8 cellular contexts compared by ENCODE assay signal in the genomic region with DNA sequence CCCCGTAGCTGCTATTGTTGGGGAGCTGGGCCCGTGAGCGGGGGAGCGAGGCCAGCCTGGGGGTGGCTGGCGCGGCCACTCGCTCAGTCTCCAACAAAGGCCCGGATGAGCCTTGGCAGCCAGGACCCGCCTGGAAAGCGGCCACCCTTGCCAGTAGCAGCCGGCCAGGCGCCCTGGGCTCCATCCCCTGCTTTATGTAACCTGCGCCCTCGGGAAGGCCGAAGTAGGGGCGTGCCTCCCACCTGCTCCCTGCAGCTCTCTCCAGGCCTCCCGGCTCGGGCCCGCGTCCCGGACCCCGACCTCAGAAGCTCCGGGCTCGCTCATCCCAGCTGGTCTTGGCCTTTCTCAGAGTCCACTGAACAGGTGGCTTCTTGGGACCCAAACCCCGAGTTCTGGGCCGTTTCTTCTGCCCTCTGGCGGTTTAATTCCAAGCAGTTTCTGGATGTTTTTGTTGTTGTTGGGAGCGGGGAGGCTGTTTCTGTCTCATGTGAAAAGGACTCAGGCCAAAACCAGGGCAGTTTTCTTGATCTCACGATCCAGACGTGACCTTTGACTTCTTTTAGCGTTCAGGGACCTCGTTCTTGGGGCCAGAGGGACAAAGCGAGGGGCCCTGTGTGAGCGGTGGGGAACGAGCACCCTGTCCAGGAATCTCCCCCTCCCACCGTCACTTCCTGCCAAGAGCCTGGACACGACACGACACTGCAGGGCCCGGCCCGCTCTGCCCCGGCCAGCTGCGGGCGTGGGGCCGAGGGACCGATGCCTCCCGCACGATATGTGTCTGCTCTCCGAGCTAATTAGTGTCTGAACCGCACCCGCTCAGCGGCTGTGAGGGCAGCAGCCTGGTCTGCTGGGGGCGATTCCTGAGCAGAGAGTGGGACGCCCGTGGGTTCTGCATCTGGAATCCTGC. TPM values are rescaled to one million over a fixed set of nuclear protein-coding genes. Genes with fewer than 3 reads are reported as not detected.
DNase-seq lines count a peak whose midpoint lies in the region; TF ChIP-seq lines count a peak whose summit lies in the region.

No MANE protein-coding gene starts in this region.

- H2BK5ac ChIP-seq in mesendoderm (ENCODE audit: low read length) = no peak overlapping the region

- H3K18ac ChIP-seq in mesendoderm (ENCODE audit: low read length) = peak overlapping the region; percentile 15

- POLR2A ChIA-PET in activated CD4-positive, alpha-beta memory T cell treated with anti-CD3 and anti-CD28 coated beads, Interleukin-2, amount 10 ng/mL, durations not matched to agents 7 days and 5 days (lab: Charles Lee) = interaction anchor here (0.8 to 4.7 kb wide), 13 partner anchors 10 to 79 kb away, joined by 3 to 46 read pairs (median 3); a partner anchor contains a TSS
- POLR2A ChIA-PET in HEK293T (lab: Yijun Ruan, JAX) = interaction anchor here (0.9 to 3.1 kb wide), 9 partner anchors 10 to 53 kb away, joined by 3 to 24 read pairs (median 6); a partner anchor contains a TSS

- H3K27ac ChIP-seq in mesendoderm (ENCODE audit: low read depth, low read length) (peak overlapping the region; percentile 64), suprapubic skin (peak overlapping the region; percentile 83)

- H3K27ac Mint-ChIP-seq in activated CD4-positive, alpha-beta memory T cell treated with anti-CD3 and anti-CD28 coated beads, Interleukin-2, amount 10 ng/mL, durations not matched to agents 7 days and 5 days = peak overlapping the region; percentile 78

- peak overlapping the region; percentile 75 for H3K4me3 Mint-ChIP-seq in activated CD4-positive, alpha-beta memory T cell treated with anti-CD3 and anti-CD28 coated beads, Interleukin-2, amount 10 ng/mL, durations not matched to agents 7 days and 5 days

- CTCF ChIA-PET in activated CD4-positive, alpha-beta memory T cell treated with anti-CD3 and anti-CD28 coated beads, Interleukin-2, amount 10 ng/mL, durations not matched to agents 7 days and 5 days (lab: Charles Lee) = interaction anchor here (0.7 to 6.6 kb wide), 7 partner anchors 10 to 37 kb away, joined by 3 to 59 read pairs (median 3); a partner anchor contains a TSS
- CTCF ChIA-PET in HEK293T (lab: Yijun Ruan, JAX) = interaction anchor here (0.8 to 3.3 kb wide), 3 partner anchors 10 to 26 kb away, joined by 5 to 26 read pairs (median 11); no protein-coding TSS in a partner anchor

- peak overlapping the region; percentile 95 for H3K4me2 ChIP-seq in mesendoderm (ENCODE audit: low read length)

- no peak overlapping the region for H4K8ac ChIP-seq in mesendoderm (ENCODE audit: low read depth, low read length)

- WGBS in mesendoderm (ENCODE audit: extremely low coverage, insufficient coverage, low lambda C conversion rate) = no CpG with 5 or more reads among the region's 54 CpGs
- 0% methylated on average over 22 of the region's 54 CpGs for WGBS in suprapubic skin

- H3K56ac ChIP-seq in mesendoderm (ENCODE audit: low read length) = peak overlapping the region; percentile 93

- H2AK5ac ChIP-seq in mesendoderm (ENCODE audit: low read length) = no peak overlapping the region

- H3K79me2 ChIP-seq in mesendoderm (ENCODE audit: control insufficient read depth, insufficient read depth, low read length) = peaks cover 35% of the 10 kb centered on the region

- H3K4me3 ChIP-seq in epithelial cell of proximal tubule (ENCODE audit: low read depth, low read length) (peak overlapping the region; percentile 97), mesendoderm (ENCODE audit: low read length) (peak overlapping the region; percentile 93), suprapubic skin (peak overlapping the region; percentile 86)

- no peak overlapping the region for H3K4ac ChIP-seq in mesendoderm (ENCODE audit: low read depth, low read length)

- peak overlapping the region; percentile 94 for H3K9ac ChIP-seq in mesendoderm (ENCODE audit: low read length)

- no peaks in the 10 kb centered on the region for H3K27me3 Mint-ChIP-seq in activated CD4-positive, alpha-beta memory T cell treated with anti-CD3 and anti-CD28 coated beads, Interleukin-2, amount 10 ng/mL, durations not matched to agents 7 days and 5 days

- TF ChIP-seq EP300 in suprapubic skin (IDR thresholded peaks at IDR 0.05) = no peak

- H3K9me3 Mint-ChIP-seq in activated CD4-positive, alpha-beta memory T cell treated with anti-CD3 and anti-CD28 coated beads, Interleukin-2, amount 10 ng/mL, durations not matched to agents 7 days and 5 days = no peaks in the 10 kb centered on the region

- H3K36me3 ChIP-seq in mesendoderm (ENCODE audit: control insufficient read depth, insufficient read depth, low read length) (no peaks in the 10 kb centered on the region), suprapubic skin (peaks cover 23% of the 10 kb centered on the region)

- H3K23ac ChIP-seq in mesendoderm (ENCODE audit: low read length) = peak overlapping the region; percentile 66

- H3K27me3 ChIP-seq in mesendoderm (ENCODE audit: insufficient read depth, low read length, poor library complexity) = no peaks in the 10 kb centered on the region
- H3K27me3 ChIP-seq in suprapubic skin = no peaks in the 10 kb centered on the region

- no peaks in the 10 kb centered on the region for H3K9me3 ChIP-seq in suprapubic skin

- TF ChIP-seq CTCF in epithelial cell of proximal tubule (conservative IDR thresholded peaks at IDR 0.05; ENCODE audit: low read depth, low read length) = peak; percentile 62
- TF ChIP-seq CTCF in suprapubic skin (IDR thresholded peaks at IDR 0.05) = peak; percentile 22 to 24

- no peak overlapping the region for H4K5ac ChIP-seq in mesendoderm (ENCODE audit: low read length)

- peaks cover 6% of the 10 kb centered on the region for H3K36me3 Mint-ChIP-seq in activated CD4-positive, alpha-beta memory T cell treated with anti-CD3 and anti-CD28 coated beads, Interleukin-2, amount 10 ng/mL, durations not matched to agents 7 days and 5 days (ENCODE audit: low read depth)

- no peak overlapping the region for H2BK15ac ChIP-seq in mesendoderm (replicated peaks; ENCODE audit: low read depth)

- H3K79me1 ChIP-seq in mesendoderm (ENCODE audit: low read length) = peaks cover 17% of the 10 kb centered on the region

- H3K4me1 Mint-ChIP-seq in activated CD4-positive, alpha-beta memory T cell treated with anti-CD3 and anti-CD28 coated beads, Interleukin-2, amount 10 ng/mL, durations not matched to agents 7 days and 5 days = peaks cover 21% of the 10 kb centered on the region

- no peak for TF ChIP-seq POLR2A in suprapubic skin (IDR thresholded peaks at IDR 0.05)

- H2BK120ac ChIP-seq in mesendoderm (ENCODE audit: low read depth, low read length) = no peak overlapping the region

- peak; percentile 43 for DNase-seq in stimulated activated CD4-positive, alpha-beta T cell treated with anti-CD3 and anti-CD28 coated beads, Interleukin-4, amount 100 ng/mL, for 24 hours
- DNase-seq in stimulated activated CD4-positive, alpha-beta T cell treated with anti-CD3 and anti-CD28 coated beads, Interleukin-4, amount 100 ng/mL, for 1 hour = no peak
- DNase-seq in NCI-H1092 (lab: John Stamatoyannopoulos, UW) (peak; percentile 72), epithelial cell of proximal tubule (ENCODE audit: low read depth) (no peak), mesendoderm (peak; percentile 85), suprapubic skin (ENCODE audit: low spot score in 2 of 2) (peak in 1 of 2 donors; percentile 83), HEK293T (ENCODE audit: extremely low spot score) (no peak)
- DNase-seq in activated CD4-positive, alpha-beta memory T cell treated with anti-CD3 and anti-CD28 coated beads, Interleukin-2, amount 10 ng/mL, durations not matched to agents 7 days and 5 days = peak; percentile 56

- peaks cover 4% of the 10 kb centered on the region for H3K4me1 ChIP-seq in mesendoderm (ENCODE audit: control insufficient read depth, low read depth, low read length)
- H3K4me1 ChIP-seq in suprapubic skin = peaks cover 32% of the 10 kb centered on the region

TF ChIP-seq in HEK293T, 16 proteins besides CTCF, POLR2A, EP300 and RAD21:
- no peak for TF ChIP-seq ELF4 (IDR thresholded peaks at IDR 0.05)
- no peak for TF ChIP-seq SUZ12 (IDR thresholded peaks at IDR 0.05)
- TF ChIP-seq FOXM1 (IDR thresholded peaks at IDR 0.05; ENCODE audit: borderline replicate concordance) = no peak
- no peak for TF ChIP-seq CTBP1 (IDR thresholded peaks at IDR 0.05; ENCODE audit: borderline replicate concordance)
- no peak for TF ChIP-seq FOXK2 (IDR thresholded peaks at IDR 0.05)
- TF ChIP-seq L3MBTL2 (conservative IDR thresholded peaks at IDR 0.05) = no peak
- no peak for TF ChIP-seq SP1 (IDR thresholded peaks at IDR 0.05)
- TF ChIP-seq ARNT (IDR thresholded peaks at IDR 0.05) = no peak
- no peak for TF ChIP-seq HDGF (IDR thresholded peaks at IDR 0.05; ENCODE audit: borderline replicate concordance)
- no peak for TF ChIP-seq ZNF384 (IDR thresholded peaks at IDR 0.05)

RNA-seq across cellular contexts. Expression of a gene that starts 1.3 kb away (rescaled TPM):
- total RNA-seq in activated CD4-positive, alpha-beta memory T cell treated with anti-CD3 and anti-CD28 coated beads, Interleukin-2, amount 10 ng/mL, durations not matched to agents 7 days and 5 days = 10 to 100 TPM; 50.3 to 50.4 TPM
- total RNA-seq in epithelial cell of proximal tubule (142 and 265 TPM in 2 replicates), suprapubic skin (10 to 100 TPM; 48.3 to 90.3 (median 72.9) TPM)
- 78.8 TPM for polyA plus RNA-seq in mesendoderm (2013, experiment 1 of 2)
- polyA plus RNA-seq in mesendoderm (2013, experiment 2 of 2) = 81.6 TPM

RNA-seq across cellular contexts. Expression of a gene that starts 11.0 kb away (rescaled TPM):
- 10 to 100 TPM; 45.1 to 45.2 TPM for total RNA-seq in activated CD4-positive, alpha-beta memory T cell treated with anti-CD3 and anti-CD28 coated beads, Interleukin-2, amount 10 ng/mL, durations not matched to agents 7 days and 5 days
- total RNA-seq in epithelial cell of proximal tubule (not detected in 2 replicates), suprapubic skin (under 1 TPM in 1 of 4 donors, not detected in 3; 0.97 TPM)
- 0.13 TPM for polyA plus RNA-seq in mesendoderm (2013, experiment 1 of 2)
- polyA plus RNA-seq in mesendoderm (2013, experiment 2 of 2) = 0.25 TPM

RNA-seq across cellular contexts. Expression of a gene that starts 25.5 kb away (rescaled TPM):
- total RNA-seq in activated CD4-positive, alpha-beta memory T cell treated with anti-CD3 and anti-CD28 coated beads, Interleukin-2, amount 10 ng/mL, durations not matched to agents 7 days and 5 days = 10 to 100 TPM; 22.9 to 24.0 TPM
- total RNA-seq in epithelial cell of proximal tubule = 56.4 and 78.1 TPM in 2 replicates
- 3.2 TPM for polyA plus RNA-seq in mesendoderm (2013, experiment 1 of 2)
- 3.1 TPM for polyA plus RNA-seq in mesendoderm (2013, experiment 2 of 2)
- total RNA-seq in suprapubic skin = 10 to 100 TPM; 10.8 to 23.3 (median 20.9) TPM

RNA-seq across cellular contexts. Expression of a gene that starts 36.5 kb away (rescaled TPM):
- total RNA-seq in activated CD4-positive, alpha-beta memory T cell treated with anti-CD3 and anti-CD28 coated beads, Interleukin-2, amount 10 ng/mL, durations not matched to agents 7 days and 5 days = under 1 TPM; 0.78 to 0.81 TPM
- 0.17 TPM in 1 of 2 replicates, not detected in the other for total RNA-seq in epithelial cell of proximal tubule
- 0.18 TPM for polyA plus RNA-seq in mesendoderm (2013, experiment 1 of 2)
- polyA plus RNA-seq in mesendoderm (2013, experiment 2 of 2) = 0.24 TPM
- under 1 TPM in 1 of 4 donors, not detected in 3; 0.64 TPM for total RNA-seq in suprapubic skin

RNA-seq across cellular contexts. Expression of a gene that starts 39.6 kb away (rescaled TPM):
- total RNA-seq in activated CD4-positive, alpha-beta memory T cell treated with anti-CD3 and anti-CD28 coated beads, Interleukin-2, amount 10 ng/mL, durations not matched to agents 7 days and 5 days = 100 to 1,000 TPM; 255 to 257 TPM
- total RNA-seq in epithelial cell of proximal tubule (705 and 835 TPM in 2 replicates), suprapubic skin (100 to 1,000 TPM; 265 to 314 (median 285) TPM)
- 492 TPM for polyA plus RNA-seq in mesendoderm (2013, experiment 1 of 2)
- polyA plus RNA-seq in mesendoderm (2013, experiment 2 of 2) = 502 TPM

Comparison
In these comparisons a context has a peak if more than half of its experiments do, and no peak if none do; other contexts are left out.
1. DNase-seq: peak in stimulated activated CD4-positive, alpha-beta T cell treated with anti-CD3 and anti-CD28 coated beads, Interleukin-4, amount 100 ng/mL, for 24 hours (single experiment), NCI-H1092 (single experiment), activated CD4-positive, alpha-beta memory T cell treated with anti-CD3 and anti-CD28 coated beads, Interleukin-2, amount 10 ng/mL, durations not matched to agents 7 days and 5 days (single experiment) and mesendoderm (single experiment); none in stimulated activated CD4-positive, alpha-beta T cell treated with anti-CD3 and anti-CD28 coated beads, Interleukin-4, amount 100 ng/mL, for 1 hour (single experiment), epithelial cell of proximal tubule (single experiment) and HEK293T (single experiment).
2. RNA of a gene that starts 11.0 kb away (total RNA-seq): 45.1 to 45.2 TPM in activated CD4-positive, alpha-beta memory T cell treated with anti-CD3 and anti-CD28 coated beads, Interleukin-2, amount 10 ng/mL, durations not matched to agents 7 days and 5 days; 0.97 TPM in suprapubic skin and not detected in epithelial cell of proximal tubule; every median in the first group is over 10 times any median in the second.
3. Peak in every context shown above with its lines, with median percentiles within 50 percentile points of each other: H3K4me3 ChIP-seq.